8 cellular contexts compared by ENCODE assay signal in the genomic region with DNA sequence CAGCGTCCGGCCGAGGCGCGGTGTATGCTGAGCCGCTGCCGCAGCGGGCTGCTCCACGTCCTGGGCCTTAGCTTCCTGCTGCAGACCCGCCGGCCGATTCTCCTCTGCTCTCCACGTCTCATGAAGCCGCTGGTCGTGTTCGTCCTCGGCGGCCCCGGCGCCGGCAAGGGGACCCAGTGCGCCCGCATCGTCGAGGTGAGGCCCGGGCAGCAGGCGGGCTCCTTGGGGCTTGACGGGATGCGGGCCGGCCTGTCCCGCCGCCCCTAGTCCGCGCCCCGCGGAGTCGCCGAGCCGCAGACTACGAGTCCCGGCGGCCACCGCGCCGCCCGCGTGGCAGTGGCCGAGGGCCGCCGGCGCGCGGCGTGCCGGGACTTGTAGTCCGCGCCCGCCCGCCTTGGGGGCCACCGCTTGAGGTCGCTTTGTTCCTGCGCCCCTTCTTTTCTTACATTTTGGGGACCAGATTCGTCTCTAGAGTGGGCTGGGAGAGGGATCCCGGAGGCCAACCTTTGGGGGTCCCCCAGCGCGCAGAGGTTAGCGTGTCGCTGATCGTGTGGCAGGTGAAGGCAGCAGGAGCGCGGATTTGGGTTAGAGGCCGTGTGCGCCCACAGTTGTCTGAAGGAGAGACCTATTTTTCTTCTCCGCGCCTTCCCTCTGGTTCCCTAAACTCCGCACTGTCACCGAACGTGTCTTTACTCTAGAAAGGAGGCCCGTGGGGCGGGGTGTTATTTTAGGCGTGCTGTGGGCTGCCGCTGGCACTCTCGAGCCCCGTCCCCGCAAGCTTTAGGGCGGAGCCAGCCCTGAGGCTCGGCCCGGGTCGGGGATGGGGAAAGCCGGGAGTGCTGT. TPM values are rescaled to one million over a fixed set of nuclear protein-coding genes. Genes with fewer than 3 reads are reported as not detected.
A peak's percentile ranks its signal among the peaks of the same experiment; 100 is the strongest.
DNase-seq lines count a peak whose midpoint lies in the region; ATAC-seq and TF ChIP-seq lines count a peak whose summit lies in the region.

No MANE protein-coding gene starts in this region.

- TF ChIP-seq CTCF in AG09309 (IDR thresholded peaks at IDR 0.05; ENCODE audit: control insufficient read depth, insufficient read depth, low read depth, low read length, missing control alignments) (no peak), chondrocyte (IDR thresholded peaks at IDR 0.05) (peak; percentile 59)

- H3K9me3 Mint-ChIP-seq in chondrocyte (ENCODE audit: low read depth), result no peaks in the 10 kb centered on the region

- ATAC-seq in GM18858 (IDR thresholded peaks at IDR 0.05; ENCODE audit: unreplicated experiment), result peak; percentile 57
- ATAC-seq in HG03064 (IDR thresholded peaks at IDR 0.05; ENCODE audit: low read depth, unreplicated experiment), result peak; percentile 89
- ATAC-seq in activated CD4-positive, CD25-positive, alpha-beta regulatory T cell treated with anti-CD3 and anti-CD28 coated beads, Interleukin-2, amount 50 U/mL, for 24 hours, result peak; percentile 90 to 92

- H3K4me3 Mint-ChIP-seq in chondrocyte (ENCODE audit: unreplicated experiment), result peak overlapping the region; percentile 93

- H3K4me3 ChIP-seq in AG09309 (ENCODE audit: control insufficient read depth, low read depth, low read length), result peak overlapping the region; percentile 80

- no peaks in the 10 kb centered on the region for H3K27me3 Mint-ChIP-seq in chondrocyte (ENCODE audit: low read depth)

- DNase-seq in AG09309 (ENCODE audit: low read depth) (no peak), NCI-H2196 (lab: John Stamatoyannopoulos, UW; ENCODE audit: unreplicated experiment) (peak; percentile 83), chondrocyte (ENCODE audit: low spot score) (no peak), left kidney (ENCODE audit: low read depth, low spot score) (peak; percentile 94)
- peak; percentile 74 to 77 for DNase-seq in stimulated activated CD4-positive, alpha-beta T cell treated with anti-CD3 and anti-CD28 coated beads, Interleukin-2, amount 100 ng/mL, for 24 hours

- H3K4me1 Mint-ChIP-seq in chondrocyte (ENCODE audit: low read depth), result peaks cover 24% of the 10 kb centered on the region

- H3K36me3 Mint-ChIP-seq in chondrocyte (ENCODE audit: low read depth), result no peaks in the 10 kb centered on the region

- H3K27ac Mint-ChIP-seq in chondrocyte (ENCODE audit: unreplicated experiment), result peak overlapping the region; percentile 98

RNA-seq across cellular contexts. Expression of gene CMPK1, which starts 0.6 kb away (rescaled TPM):
- total RNA-seq in chondrocyte, result 135 to 142 TPM (median 136 TPM) in 3 replicates

RNA-seq across cellular contexts. Expression of gene STIL, which starts 20.2 kb away (rescaled TPM):
- total RNA-seq in chondrocyte, result 5.0 to 6.9 TPM (median 5.2 TPM) in 3 replicates

Comparison
In these comparisons a context has a peak if more than half of its experiments do, and no peak if none do; other contexts are left out.
1. DNase-seq: peak in NCI-H2196 (single experiment), left kidney (single experiment) and stimulated activated CD4-positive, alpha-beta T cell treated with anti-CD3 and anti-CD28 coated beads, Interleukin-2, amount 100 ng/mL, for 24 hours (2 of 2); none in AG09309 (single experiment) and chondrocyte (single experiment).
2. Peak in every context shown above with its lines, with median percentiles within 50 percentile points of each other: ATAC-seq.